In the genomic region with DNA sequence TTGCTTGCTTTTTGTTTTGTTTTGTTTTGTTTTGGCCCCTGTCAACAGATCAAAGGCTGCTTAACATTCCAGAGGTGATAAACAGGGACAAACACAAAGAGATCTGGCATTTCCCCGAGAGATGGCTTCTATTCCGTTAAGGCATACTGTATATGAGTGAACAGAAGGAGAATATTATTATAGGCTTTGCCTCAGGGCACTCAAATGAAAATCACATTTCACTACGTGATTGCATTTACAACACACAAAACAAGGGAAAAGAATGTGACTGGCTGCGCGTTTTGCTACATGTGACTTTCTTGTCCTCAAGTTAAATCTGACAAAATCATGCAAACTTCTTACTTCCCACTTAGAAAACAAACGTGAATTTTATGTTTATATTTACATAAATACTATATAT, we compare ENCODE assay signal across 34 cellular contexts.
"Had no signal": no experiment of that assay in that cellular context is flagged by ENCODE, and none has a peak within 500 bp of the region (broad histone marks: within the 10 kb centered on the region; RNA-seq: fewer than 3 reads in every experiment).

No MANE protein-coding gene starts in this region.

- DNase-seq: Karpas-422, Kasumi-1, KBM-7, KG1, MG63, MM.1S, MV-4-11, NCI-H1048, NCI-H1092, NCI-H1092 treated with DMSO at 0.1 percent for 48 hours, NCI-H1105, NCI-H1105 treated with DMSO at 0.1 percent for 48 hours, NCI-H1417, NCI-H1417 treated with DMSO at 0.1 percent for 48 hours, NCI-H1436, NCI-H1436 treated with DMSO at 0.1 percent for 48 hours, NCI-H146, NCI-H1694, NCI-H1694 treated with DMSO at 0.1 percent for 48 hours, NCI-H187, NCI-H187 treated with DMSO at 0.1 percent for 48 hours, NCI-H1930, NCI-H2029, NCI-H2029 treated with DMSO at 0.1 percent for 48 hours, NCI-H2081, NCI-H2081 treated with DMSO at 0.1 percent for 48 hours, NCI-H2107, NCI-H2171, NCI-H2171 treated with DMSO at 0.1 percent for 48 hours, NCI-H2227 treated with DMSO at 0.1 percent for 48 hours, NCI-H345, NCI-H446, NCI-H446 treated with DMSO at 0.1 percent for 48 hours had no signal

- H3K4me3 ChIP-seq: MG63 had no signal

- H3K36me3 ChIP-seq: MG63 had no signal

- H3K27me3 ChIP-seq: MG63 had no signal

- H3K9me3 ChIP-seq: MG63 had no signal

- H3K9ac ChIP-seq: KMS-11 had no signal

- H3K4me2 ChIP-seq: KMS-11 had no signal

- H3K27ac ChIP-seq: KMS-11 had no signal
